In the genomic region with DNA sequence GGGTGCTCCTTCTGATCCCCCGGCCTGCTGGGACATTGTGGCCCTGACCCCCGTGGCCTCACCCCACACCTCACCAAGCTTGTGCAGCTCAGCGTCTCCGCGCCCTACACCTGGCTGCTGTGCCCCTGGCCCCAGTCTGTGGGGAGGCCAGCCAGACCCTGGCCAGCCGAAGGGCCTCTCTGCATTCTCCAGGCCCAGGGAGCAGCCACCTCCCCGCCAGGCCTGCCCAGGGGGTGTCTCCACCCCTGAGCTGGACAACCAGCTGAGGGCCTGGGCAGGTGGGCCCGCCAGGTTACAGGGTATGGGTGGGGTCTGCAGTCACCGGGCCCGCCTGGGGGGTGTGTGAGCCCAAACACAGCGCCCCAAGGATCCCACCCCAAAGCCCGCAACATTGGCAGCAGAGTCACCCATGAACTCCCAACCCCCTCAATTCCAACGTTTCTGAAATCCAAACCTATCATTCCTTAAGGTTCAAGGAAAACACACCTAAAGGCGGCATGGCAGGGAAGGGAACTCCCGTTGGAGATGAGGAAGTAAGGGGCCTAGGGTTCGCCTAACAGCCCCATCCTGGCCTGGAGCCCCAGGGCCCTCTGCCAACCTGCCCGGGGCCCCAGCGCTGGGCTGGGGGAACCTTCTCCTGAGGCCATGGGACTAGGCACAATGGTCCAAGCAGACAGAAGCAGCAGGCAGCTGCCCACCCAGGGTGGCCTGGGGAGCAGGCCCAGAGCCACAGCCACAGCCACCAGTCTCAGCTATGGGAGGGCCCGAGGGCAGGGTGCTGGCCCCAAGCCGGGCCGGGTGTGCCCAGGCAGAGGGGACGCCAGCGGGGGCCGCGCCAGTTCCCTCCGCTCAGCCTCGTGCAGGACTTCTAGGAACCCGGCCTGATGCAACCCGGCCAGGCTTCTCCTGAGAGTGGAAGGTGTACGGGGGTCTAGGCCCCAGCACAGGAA, we compare ENCODE assay signal across 22 cellular contexts. TPM values are rescaled to one million over a fixed set of nuclear protein-coding genes. Genes with fewer than 3 reads are reported as not detected.
DNase-seq lines count a peak whose midpoint lies in the region; ATAC-seq and TF ChIP-seq lines count a peak whose summit lies in the region.
"Had no signal": no experiment of that assay in that cellular context is flagged by ENCODE, and none has a peak within 500 bp of the region (broad histone marks: within the 10 kb centered on the region; RNA-seq: fewer than 3 reads in every experiment).

No MANE protein-coding gene starts in this region.

- in situ Hi-C loops in IMR-90 (cut with MboI; ENCODE audit: low sequenced_read_pairs) = no loop called here

- no peak overlapping the region for H3K18ac ChIP-seq in IMR-90 (ENCODE audit: low read depth, low read length)

- no peak overlapping the region for H3K4me2 ChIP-seq in IMR-90 (ENCODE audit: low read depth, low read length)
- H3K4me2 ChIP-seq: smooth muscle cell had no signal

- H3K9ac ChIP-seq in IMR-90 (ENCODE audit: low read depth, low read length) (no peak overlapping the region), colonic mucosa (ENCODE audit: low read depth in 2 of 2, low read length in 2 of 2) (peak overlapping the region in 1 of 2 donors; percentile 24)

- H3K36me3 ChIP-seq in IMR-90 (ENCODE audit: control insufficient read depth, insufficient read depth, low read length) (peaks cover 41% of the 10 kb centered on the region), colonic mucosa (peaks cover 8% of the 10 kb centered on the region)

- dilution Hi-C loops in IMR-90 (cut with HindIII; ENCODE audit: low sequenced_read_pairs, unreplicated experiment) = no loop called here

- H3K4me3 ChIP-seq in IMR-90 (ENCODE audit: insufficient read depth, low read depth, low read length) (no peak overlapping the region), skin epidermis (no peak overlapping the region), colonic mucosa (no peak overlapping the region)
- H3K4me3 ChIP-seq: smooth muscle cell, vagina had no signal

- POLR2A ChIA-PET in IMR-90 (lab: Charles Lee; ENCODE audit: unreplicated experiment) = no interaction called here

- no peak overlapping the region for H4K5ac ChIP-seq in IMR-90 (ENCODE audit: low read depth, low read length)

- 57% methylated on average over 3 of the region's 30 CpGs; no CpG with 5 or more reads in 1 of the 2 experiments for WGBS in IMR-90 (ENCODE audit: extremely low coverage in 2 of 2, insufficient read length in 1 of 2), 2 experiments

- H3K4me3 Mint-ChIP-seq in activated naive CD4-positive, alpha-beta T cell treated with anti-CD3 and anti-CD28 coated beads, Interleukin-2, amount 50 U/mL, for 24 hours = no peak overlapping the region
- peak overlapping the region in 3 of 5 donors; percentile 36 to 46 (median 38) for H3K4me3 Mint-ChIP-seq in immature natural killer cell

- H3K36me3 Mint-ChIP-seq in activated naive CD4-positive, alpha-beta T cell treated with anti-CD3 and anti-CD28 coated beads, Interleukin-2, amount 50 U/mL, for 24 hours = no peaks in the 10 kb centered on the region
- H3K36me3 Mint-ChIP-seq in immature natural killer cell = no peaks in the 10 kb centered on the region

- H3K4me1 ChIP-seq in IMR-90 (ENCODE audit: control insufficient read depth, insufficient read depth, low read length) (no peaks in the 10 kb centered on the region), colonic mucosa (peaks cover under 1% of the 10 kb centered on the region)
- H3K4me1 ChIP-seq: foreskin keratinocyte had no signal

- no peak overlapping the region for H3K27ac ChIP-seq in IMR-90 (ENCODE audit: insufficient read depth, low read length)
- peak overlapping the region in 16 of 21 experiments; percentile 7 to 73 (median 42) for H3K27ac ChIP-seq in skin epidermis
- H3K27ac ChIP-seq in colonic mucosa = no peak overlapping the region
- H3K27ac ChIP-seq: foreskin keratinocyte, vagina had no signal

- H3K79me1 ChIP-seq in IMR-90 (ENCODE audit: low read depth in 1 of 2, low read length in 2 of 2) = peaks cover 9 to 54% of the 10 kb centered on the region in 2 experiments; a peak in 3 of 4 replicates

- no peak overlapping the region for H3K4ac ChIP-seq in IMR-90 (ENCODE audit: low read depth, low read length)

- H3K9me1 ChIP-seq in IMR-90 (ENCODE audit: insufficient read depth, low read length) = no peaks in the 10 kb centered on the region

- H3K56ac ChIP-seq in IMR-90 (ENCODE audit: extremely low read depth, insufficient read depth, low read length) = no peak overlapping the region

- intact Hi-C loops in IMR-90 (cut with micrococcal nuclease) (no loop called here), colonic mucosa (cut with DNase I) (no loop called here)

- H3K9me3 Mint-ChIP-seq in activated naive CD4-positive, alpha-beta T cell treated with anti-CD3 and anti-CD28 coated beads, Interleukin-2, amount 50 U/mL, for 24 hours = no peaks in the 10 kb centered on the region
- no peaks in the 10 kb centered on the region for H3K9me3 Mint-ChIP-seq in immature natural killer cell
- H3K9me3 Mint-ChIP-seq: naive thymus-derived CD4-positive, alpha-beta T cell had no signal

- H3K9me3 ChIP-seq in IMR-90 (ENCODE audit: control insufficient read depth, insufficient read depth, low read length) (no peaks in the 10 kb centered on the region), colonic mucosa (no peaks in the 10 kb centered on the region)
- H3K9me3 ChIP-seq: vagina had no signal

- no peak for TF ChIP-seq RAD21 in IMR-90 (IDR thresholded peaks at IDR 0.05; ENCODE audit: low read length)

- TF ChIP-seq POLR2A in IMR-90 (IDR thresholded peaks at IDR 0.05; ENCODE audit: low read depth, low read length) = no peak

- peaks cover 19% of the 10 kb centered on the region for H3K4me1 Mint-ChIP-seq in activated naive CD4-positive, alpha-beta T cell treated with anti-CD3 and anti-CD28 coated beads, Interleukin-2, amount 50 U/mL, for 24 hours
- H3K4me1 Mint-ChIP-seq in immature natural killer cell = peaks cover 5 to 28% of the 10 kb centered on the region in 2 donors

- H3K27me3 ChIP-seq in IMR-90 (ENCODE audit: control insufficient read depth, insufficient read depth, low read length) (no peaks in the 10 kb centered on the region), colonic mucosa (no peaks in the 10 kb centered on the region)
- H3K27me3 ChIP-seq: foreskin keratinocyte, vagina had no signal

- no peak overlapping the region for H4K91ac ChIP-seq in IMR-90 (ENCODE audit: insufficient read depth, low read depth, low read length)

- H2BK15ac ChIP-seq in IMR-90 (ENCODE audit: low read depth, low read length) = no peak overlapping the region

- no peaks in the 10 kb centered on the region for H3K27me3 Mint-ChIP-seq in activated naive CD4-positive, alpha-beta T cell treated with anti-CD3 and anti-CD28 coated beads, Interleukin-2, amount 50 U/mL, for 24 hours
- H3K27me3 Mint-ChIP-seq in immature natural killer cell (ENCODE audit: low read depth in 3 of 3) = peaks cover 0 to 3% (median 0%) of the 10 kb centered on the region in 3 donors
- H3K27me3 Mint-ChIP-seq: naive thymus-derived CD4-positive, alpha-beta T cell had no signal

- H3K23ac ChIP-seq in IMR-90 (ENCODE audit: low read depth, low read length) = no peak overlapping the region

- no peak overlapping the region for H2BK120ac ChIP-seq in IMR-90 (ENCODE audit: low read depth, low read length)

- no peak overlapping the region for H2BK5ac ChIP-seq in IMR-90 (ENCODE audit: low read depth, low read length, poor library complexity, severe bottlenecking)

- no peak for DNase-seq in activated naive CD4-positive, alpha-beta T cell treated with Interleukin-2 at 50 U/mL for 16 hours
- DNase-seq in IMR-90 (no peak), immature natural killer cell (no peak), colonic mucosa (no peak), RPMI8226 (no peak)
- DNase-seq in activated CD8-positive, alpha-beta memory T cell treated with anti-CD3 and anti-CD28 coated beads, Interleukin-2, amount 50 U/mL, for 4 hours = no peak
- DNase-seq: 8988T; activated CD4-positive, alpha-beta T cell treated with anti-CD3 and anti-CD28 coated beads for 1 hour; activated effector memory CD4-positive, alpha-beta T cell treated with Interleukin-2 at 50 U/mL for 16 hours; foreskin keratinocyte; hippocampal formation; KBM-7; naive thymus-derived CD4-positive, alpha-beta T cell; NCI-H1694; posterior cingulate gyrus; SHP77; stimulated activated CD4-positive, alpha-beta T cell treated with anti-CD3 and anti-CD28 coated beads, Interleukin-4, amount 100 ng/mL, for 24 hours; SW 1271 had no signal

- H4K20me1 ChIP-seq in IMR-90 (ENCODE audit: insufficient read depth, low read length) = peaks cover 81% of the 10 kb centered on the region

- peak overlapping the region; percentile 76 for H3K27ac Mint-ChIP-seq in activated naive CD4-positive, alpha-beta T cell treated with anti-CD3 and anti-CD28 coated beads, Interleukin-2, amount 50 U/mL, for 24 hours
- H3K27ac Mint-ChIP-seq in immature natural killer cell = peak overlapping the region in 4 of 6 donors; percentile 2 to 77 (median 55)

- H3K14ac ChIP-seq in IMR-90 (replicated peaks; ENCODE audit: low read depth, low read length) = no peak overlapping the region

- peak overlapping the region; percentile 16 for H2AK9ac ChIP-seq in IMR-90 (replicated peaks; ENCODE audit: low read depth, low read length, poor library complexity)

- no peak overlapping the region for H2AK5ac ChIP-seq in IMR-90 (ENCODE audit: low read depth, low read length)

- no peak for ATAC-seq in IMR-90 (ENCODE audit: low read depth)
- ATAC-seq: foreskin keratinocyte had no signal

- H2AFZ ChIP-seq in IMR-90 (replicated peaks; ENCODE audit: low read length, poor library complexity) = no peak overlapping the region

- no TSS peak for BruUV-seq in IMR-90 (replicated peaks; lab: Mats Ljungman, UMichigan)

- H4K8ac ChIP-seq in IMR-90 (ENCODE audit: low read depth in 2 of 2, low read length in 2 of 2) = no peak overlapping the region

- TF ChIP-seq CTCF in IMR-90 (conservative IDR thresholded peaks at IDR 0.05; ENCODE audit: low read depth, low read length) = no peak
- TF ChIP-seq CTCF in colonic mucosa (IDR thresholded peaks at IDR 0.05) = no peak

- CTCF ChIA-PET in IMR-90 (lab: Yijun Ruan, JAX) = no interaction called here

- H2BK20ac ChIP-seq in IMR-90 (ENCODE audit: low read depth, low read length) = no peak overlapping the region

RNA-seq across cellular contexts. Expression of a gene that starts 8.5 kb away (rescaled TPM):
- total RNA-seq in IMR-90 (2012; rRNA removed) (182 and 193 TPM in 2 replicates), colonic mucosa (100 to 1,000 TPM; 117 to 181 TPM)
- polyA plus RNA-seq in IMR-90 (2012; rRNA removed) (221 and 242 TPM in 2 replicates), immature natural killer cell (10 to 100 TPM; 14.8 to 23.3 (median 21.3) TPM)
- 248 and 535 TPM in 2 replicates for polyA plus RNA-seq in IMR-90 (2012; cell fraction: cytosol; rRNA removed)
- 317 and 551 TPM in 2 replicates for polyA plus RNA-seq in IMR-90 (2012; cell fraction: nucleus; rRNA removed; ENCODE audit: low replicate concordance)

RNA-seq across cellular contexts. Expression of a gene that starts 13.9 kb away (rescaled TPM):
- total RNA-seq in IMR-90 (2012; rRNA removed) (1.1 and 1.3 TPM in 2 replicates), colonic mucosa (1 to 10 TPM; 6.6 to 7.0 TPM)
- polyA plus RNA-seq in IMR-90 (2012; rRNA removed) (2.3 and 3.6 TPM in 2 replicates), immature natural killer cell (1 to 10 TPM in 2 of 3 donors, under 1 TPM in 1; 0.25 to 2.4 (median 2.0) TPM)
- polyA plus RNA-seq in IMR-90 (2012; cell fraction: cytosol; rRNA removed) = 1.7 and 3.3 TPM in 2 replicates
- polyA plus RNA-seq in IMR-90 (2012; cell fraction: nucleus; rRNA removed; ENCODE audit: low replicate concordance) = 1.2 and 2.1 TPM in 2 replicates

RNA-seq across cellular contexts. Expression of a gene that starts 34.1 kb away (rescaled TPM):
- total RNA-seq in IMR-90 (2012; rRNA removed) (132 and 166 TPM in 2 replicates), colonic mucosa (100 to 1,000 TPM in 1 of 2 donors, 10 to 100 TPM in 1; 58.8 to 153 TPM)
- polyA plus RNA-seq in IMR-90 (2012; rRNA removed) (184 and 248 TPM in 2 replicates), immature natural killer cell (100 to 1,000 TPM; 155 to 321 (median 203) TPM)
- 392 and 403 TPM in 2 replicates for polyA plus RNA-seq in IMR-90 (2012; cell fraction: cytosol; rRNA removed)
- polyA plus RNA-seq in IMR-90 (2012; cell fraction: nucleus; rRNA removed; ENCODE audit: low replicate concordance) = 69.2 and 188 TPM in 2 replicates

Comparison
In these comparisons a context has a peak if more than half of its experiments do, and no peak if none do; other contexts are left out.
1. H3K27ac ChIP-seq: peak in skin epidermis (16 of 21); none in IMR-90 (single experiment) and colonic mucosa (single experiment).